Comparison of ENCODE assay signal across 1 cellular context in the genomic region with DNA sequence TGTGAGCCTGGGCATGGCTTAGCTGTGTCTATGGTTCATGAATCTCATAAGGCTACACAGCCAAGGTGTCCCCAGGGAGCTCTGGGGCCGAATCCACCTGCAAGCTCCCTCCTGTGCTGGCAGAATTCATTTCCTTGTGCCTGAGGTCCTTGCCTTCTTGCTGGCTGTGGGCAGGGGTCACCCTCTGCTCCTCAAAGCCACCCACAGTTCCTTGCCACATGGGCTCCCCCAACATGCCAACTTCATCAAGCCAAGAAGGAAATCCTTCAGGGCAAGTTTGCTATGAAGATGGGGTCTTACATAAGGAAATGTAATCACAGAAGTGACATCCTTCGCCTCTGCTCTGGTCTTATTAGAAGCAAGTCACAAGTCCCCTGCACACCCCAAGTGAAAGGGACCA.
TF ChIP-seq lines count a peak whose summit lies in the region.

No MANE protein-coding gene starts in this region.

TF ChIP-seq in GM23338, 12 proteins besides CTCF, POLR2A, EP300 and RAD21 (continued from another document):
- TF ChIP-seq, protein P1, sequence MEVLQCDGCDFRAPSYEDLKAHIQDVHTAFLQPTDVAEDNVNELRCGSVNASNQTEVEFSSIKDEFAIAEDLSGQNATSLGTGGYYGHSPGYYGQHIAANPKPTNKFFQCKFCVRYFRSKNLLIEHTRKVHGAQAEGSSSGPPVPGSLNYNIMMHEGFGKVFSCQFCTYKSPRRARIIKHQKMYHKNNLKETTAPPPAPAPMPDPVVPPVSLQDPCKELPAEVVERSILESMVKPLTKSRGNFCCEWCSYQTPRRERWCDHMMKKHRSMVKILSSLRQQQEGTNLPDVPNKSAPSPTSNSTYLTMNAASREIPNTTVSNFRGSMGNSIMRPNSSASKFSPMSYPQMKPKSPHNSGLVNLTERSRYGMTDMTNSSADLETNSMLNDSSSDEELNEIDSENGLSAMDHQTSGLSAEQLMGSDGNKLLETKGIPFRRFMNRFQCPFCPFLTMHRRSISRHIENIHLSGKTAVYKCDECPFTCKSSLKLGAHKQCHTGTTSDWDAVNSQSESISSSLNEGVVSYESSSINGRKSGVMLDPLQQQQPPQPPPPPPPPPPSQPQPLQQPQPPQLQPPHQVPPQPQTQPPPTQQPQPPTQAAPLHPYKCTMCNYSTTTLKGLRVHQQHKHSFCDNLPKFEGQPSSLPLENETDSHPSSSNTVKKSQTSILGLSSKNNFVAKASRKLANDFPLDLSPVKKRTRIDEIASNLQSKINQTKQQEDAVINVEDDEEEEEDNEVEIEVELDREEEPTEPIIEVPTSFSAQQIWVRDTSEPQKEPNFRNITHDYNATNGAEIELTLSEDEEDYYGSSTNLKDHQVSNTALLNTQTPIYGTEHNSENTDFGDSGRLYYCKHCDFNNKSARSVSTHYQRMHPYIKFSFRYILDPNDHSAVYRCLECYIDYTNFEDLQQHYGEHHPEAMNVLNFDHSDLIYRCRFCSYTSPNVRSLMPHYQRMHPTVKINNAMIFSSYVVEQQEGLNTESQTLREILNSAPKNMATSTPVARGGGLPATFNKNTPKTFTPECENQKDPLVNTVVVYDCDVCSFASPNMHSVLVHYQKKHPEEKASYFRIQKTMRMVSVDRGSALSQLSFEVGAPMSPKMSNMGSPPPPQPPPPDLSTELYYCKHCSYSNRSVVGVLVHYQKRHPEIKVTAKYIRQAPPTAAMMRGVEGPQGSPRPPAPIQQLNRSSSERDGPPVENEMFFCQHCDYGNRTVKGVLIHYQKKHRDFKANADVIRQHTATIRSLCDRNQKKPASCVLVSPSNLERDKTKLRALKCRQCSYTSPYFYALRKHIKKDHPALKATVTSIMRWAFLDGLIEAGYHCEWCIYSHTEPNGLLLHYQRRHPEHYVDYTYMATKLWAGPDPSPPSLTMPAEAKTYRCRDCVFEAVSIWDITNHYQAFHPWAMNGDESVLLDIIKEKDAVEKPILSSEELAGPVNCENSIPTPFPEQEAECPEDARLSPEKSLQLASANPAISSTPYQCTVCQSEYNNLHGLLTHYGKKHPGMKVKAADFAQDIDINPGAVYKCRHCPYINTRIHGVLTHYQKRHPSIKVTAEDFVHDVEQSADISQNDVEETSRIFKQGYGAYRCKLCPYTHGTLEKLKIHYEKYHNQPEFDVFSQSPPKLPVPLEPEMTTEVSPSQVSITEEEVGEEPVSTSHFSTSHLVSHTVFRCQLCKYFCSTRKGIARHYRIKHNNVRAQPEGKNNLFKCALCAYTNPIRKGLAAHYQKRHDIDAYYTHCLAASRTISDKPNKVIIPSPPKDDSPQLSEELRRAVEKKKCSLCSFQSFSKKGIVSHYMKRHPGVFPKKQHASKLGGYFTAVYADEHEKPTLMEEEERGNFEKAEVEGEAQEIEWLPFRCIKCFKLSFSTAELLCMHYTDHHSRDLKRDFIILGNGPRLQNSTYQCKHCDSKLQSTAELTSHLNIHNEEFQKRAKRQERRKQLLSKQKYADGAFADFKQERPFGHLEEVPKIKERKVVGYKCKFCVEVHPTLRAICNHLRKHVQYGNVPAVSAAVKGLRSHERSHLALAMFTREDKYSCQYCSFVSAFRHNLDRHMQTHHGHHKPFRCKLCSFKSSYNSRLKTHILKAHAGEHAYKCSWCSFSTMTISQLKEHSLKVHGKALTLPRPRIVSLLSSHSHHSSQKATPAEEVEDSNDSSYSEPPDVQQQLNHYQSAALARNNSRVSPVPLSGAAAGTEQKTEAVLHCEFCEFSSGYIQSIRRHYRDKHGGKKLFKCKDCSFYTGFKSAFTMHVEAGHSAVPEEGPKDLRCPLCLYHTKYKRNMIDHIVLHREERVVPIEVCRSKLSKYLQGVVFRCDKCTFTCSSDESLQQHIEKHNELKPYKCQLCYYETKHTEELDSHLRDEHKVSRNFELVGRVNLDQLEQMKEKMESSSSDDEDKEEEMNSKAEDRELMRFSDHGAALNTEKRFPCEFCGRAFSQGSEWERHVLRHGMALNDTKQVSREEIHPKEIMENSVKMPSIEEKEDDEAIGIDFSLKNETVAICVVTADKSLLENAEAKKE (CRISPR knock-in tag; IDR thresholded peaks at IDR 0.05), result no peak
- TF ChIP-seq, protein P2, sequence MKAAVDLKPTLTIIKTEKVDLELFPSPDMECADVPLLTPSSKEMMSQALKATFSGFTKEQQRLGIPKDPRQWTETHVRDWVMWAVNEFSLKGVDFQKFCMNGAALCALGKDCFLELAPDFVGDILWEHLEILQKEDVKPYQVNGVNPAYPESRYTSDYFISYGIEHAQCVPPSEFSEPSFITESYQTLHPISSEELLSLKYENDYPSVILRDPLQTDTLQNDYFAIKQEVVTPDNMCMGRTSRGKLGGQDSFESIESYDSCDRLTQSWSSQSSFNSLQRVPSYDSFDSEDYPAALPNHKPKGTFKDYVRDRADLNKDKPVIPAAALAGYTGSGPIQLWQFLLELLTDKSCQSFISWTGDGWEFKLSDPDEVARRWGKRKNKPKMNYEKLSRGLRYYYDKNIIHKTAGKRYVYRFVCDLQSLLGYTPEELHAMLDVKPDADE (IDR thresholded peaks at IDR 0.05), result no peak
- no peak for TF ChIP-seq ZNF331 (CRISPR knock-in tag; IDR thresholded peaks at IDR 0.05; ENCODE audit: low read depth)
- TF ChIP-seq STAT1 (IDR thresholded peaks at IDR 0.05; ENCODE audit: unreplicated experiment), result no peak
- TF ChIP-seq, protein P3, sequence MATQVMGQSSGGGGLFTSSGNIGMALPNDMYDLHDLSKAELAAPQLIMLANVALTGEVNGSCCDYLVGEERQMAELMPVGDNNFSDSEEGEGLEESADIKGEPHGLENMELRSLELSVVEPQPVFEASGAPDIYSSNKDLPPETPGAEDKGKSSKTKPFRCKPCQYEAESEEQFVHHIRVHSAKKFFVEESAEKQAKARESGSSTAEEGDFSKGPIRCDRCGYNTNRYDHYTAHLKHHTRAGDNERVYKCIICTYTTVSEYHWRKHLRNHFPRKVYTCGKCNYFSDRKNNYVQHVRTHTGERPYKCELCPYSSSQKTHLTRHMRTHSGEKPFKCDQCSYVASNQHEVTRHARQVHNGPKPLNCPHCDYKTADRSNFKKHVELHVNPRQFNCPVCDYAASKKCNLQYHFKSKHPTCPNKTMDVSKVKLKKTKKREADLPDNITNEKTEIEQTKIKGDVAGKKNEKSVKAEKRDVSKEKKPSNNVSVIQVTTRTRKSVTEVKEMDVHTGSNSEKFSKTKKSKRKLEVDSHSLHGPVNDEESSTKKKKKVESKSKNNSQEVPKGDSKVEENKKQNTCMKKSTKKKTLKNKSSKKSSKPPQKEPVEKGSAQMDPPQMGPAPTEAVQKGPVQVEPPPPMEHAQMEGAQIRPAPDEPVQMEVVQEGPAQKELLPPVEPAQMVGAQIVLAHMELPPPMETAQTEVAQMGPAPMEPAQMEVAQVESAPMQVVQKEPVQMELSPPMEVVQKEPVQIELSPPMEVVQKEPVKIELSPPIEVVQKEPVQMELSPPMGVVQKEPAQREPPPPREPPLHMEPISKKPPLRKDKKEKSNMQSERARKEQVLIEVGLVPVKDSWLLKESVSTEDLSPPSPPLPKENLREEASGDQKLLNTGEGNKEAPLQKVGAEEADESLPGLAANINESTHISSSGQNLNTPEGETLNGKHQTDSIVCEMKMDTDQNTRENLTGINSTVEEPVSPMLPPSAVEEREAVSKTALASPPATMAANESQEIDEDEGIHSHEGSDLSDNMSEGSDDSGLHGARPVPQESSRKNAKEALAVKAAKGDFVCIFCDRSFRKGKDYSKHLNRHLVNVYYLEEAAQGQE (IDR thresholded peaks at IDR 0.05; ENCODE audit: unreplicated experiment), result no peak
- no peak for TF ChIP-seq EZH2 (IDR thresholded peaks at IDR 0.05; ENCODE audit: low read depth, unreplicated experiment)
- no peak for TF ChIP-seq POLR2AphosphoS5 (IDR thresholded peaks at IDR 0.05; ENCODE audit: low read depth)
- TF ChIP-seq EZH2phosphoT487 (IDR thresholded peaks at IDR 0.05; ENCODE audit: unreplicated experiment), result no peak
- no peak for TF ChIP-seq ZNF114 (CRISPR knock-in tag; IDR thresholded peaks at IDR 0.05)
